Comparison of ENCODE assay signal across 1 cellular context in genomic region chr17:72447251-72447640, GRCh38.
A peak's percentile ranks its signal among the peaks of the same experiment; 100 is the strongest.
TF ChIP-seq lines count a peak whose summit lies in the region.

No MANE protein-coding gene starts in this region.

TF ChIP-seq in HepG2, 621 proteins besides CTCF, POLR2A, EP300 and RAD21 (continued from another document and continues in another):
- TF ChIP-seq DMTF1 (CRISPR knock-in tag; IDR thresholded peaks at IDR 0.05) (no peak), ZNF264 (CRISPR knock-in tag; IDR thresholded peaks at IDR 0.05) (peak; percentile 42), ZBTB7B (CRISPR knock-in tag; IDR thresholded peaks at IDR 0.05) (peak; percentile 83), CREM (IDR thresholded peaks at IDR 0.05) (peak; percentile 84), CREM (CRISPR knock-in tag; IDR thresholded peaks at IDR 0.05) (no peak), ZNF558 (CRISPR knock-in tag; IDR thresholded peaks at IDR 0.05; ENCODE audit: borderline replicate concordance) (no peak), MEIS1 (CRISPR knock-in tag; IDR thresholded peaks at IDR 0.05; ENCODE audit: borderline replicate concordance) (peak; percentile 79; the same call in 1 of the 2 replicates), NFE2 (CRISPR knock-in tag; IDR thresholded peaks at IDR 0.05) (no peak), FOXK2 (IDR thresholded peaks at IDR 0.05) (no peak), SP140L (CRISPR knock-in tag; IDR thresholded peaks at IDR 0.05; ENCODE audit: borderline replicate concordance) (peak; percentile 46; the same call in 1 of the 2 replicates), MIXL1 (CRISPR knock-in tag; IDR thresholded peaks at IDR 0.05) (peak; percentile 90), HNRNPK (IDR thresholded peaks at IDR 0.05; ENCODE audit: low read depth, low read length, poor library complexity, severe bottlenecking) (no peak), JARID2 (CRISPR knock-in tag; IDR thresholded peaks at IDR 0.05; ENCODE audit: insufficient replicate concordance) (no peak), IRF9 (CRISPR knock-in tag; IDR thresholded peaks at IDR 0.05; ENCODE audit: borderline replicate concordance) (no peak), ZNF552 (CRISPR knock-in tag; IDR thresholded peaks at IDR 0.05; ENCODE audit: borderline replicate concordance) (no peak), NFYB (CRISPR knock-in tag; IDR thresholded peaks at IDR 0.05) (peak; percentile 48; the same call in 1 of the 2 replicates), AKAP8 (CRISPR knock-in tag; IDR thresholded peaks at IDR 0.05) (no peak), PCBP1 (IDR thresholded peaks at IDR 0.05; ENCODE audit: borderline replicate concordance, low read depth, low read length) (no peak), FOXC1 (CRISPR knock-in tag; IDR thresholded peaks at IDR 0.05; ENCODE audit: borderline replicate concordance) (0 out of 2 replicates have a peak, but pooled peaks have one; percentile 28), ETV5 (CRISPR knock-in tag; IDR thresholded peaks at IDR 0.05; ENCODE audit: borderline replicate concordance) (peak; percentile 92), ZBTB10 (CRISPR knock-in tag; IDR thresholded peaks at IDR 0.05; ENCODE audit: borderline replicate concordance) (no peak), ARNTL (CRISPR knock-in tag; IDR thresholded peaks at IDR 0.05) (peak; percentile 67; the same call in 1 of the 2 replicates), ZNF780A (CRISPR knock-in tag; IDR thresholded peaks at IDR 0.05) (no peak), PLRG1 (conservative IDR thresholded peaks at IDR 0.05) (no peak), ZFP82 (CRISPR knock-in tag; IDR thresholded peaks at IDR 0.05; ENCODE audit: borderline replicate concordance) (no peak), ZSCAN12 (CRISPR knock-in tag; IDR thresholded peaks at IDR 0.05) (no peak), ZNF616 (CRISPR knock-in tag; IDR thresholded peaks at IDR 0.05; ENCODE audit: low read depth) (no peak), AHDC1 (CRISPR knock-in tag; IDR thresholded peaks at IDR 0.05; ENCODE audit: borderline replicate concordance) (peak; percentile 90; the same call in 1 of the 2 replicates), ERF (CRISPR knock-in tag; IDR thresholded peaks at IDR 0.05) (peak; percentile 83), ZNF557 (CRISPR knock-in tag; IDR thresholded peaks at IDR 0.05) (no peak), YEATS4 (CRISPR knock-in tag; IDR thresholded peaks at IDR 0.05; ENCODE audit: borderline replicate concordance) (no peak), JUN (CRISPR knock-in tag; IDR thresholded peaks at IDR 0.05) (0 out of 2 replicates have a peak, but pooled peaks have one; percentile 31), NBN (conservative IDR thresholded peaks at IDR 0.05) (no peak), ZNF7 (CRISPR knock-in tag; IDR thresholded peaks at IDR 0.05) (no peak), ZNF329 (CRISPR knock-in tag; IDR thresholded peaks at IDR 0.05; ENCODE audit: low read depth) (no peak)
- TF ChIP-seq, protein P1, sequence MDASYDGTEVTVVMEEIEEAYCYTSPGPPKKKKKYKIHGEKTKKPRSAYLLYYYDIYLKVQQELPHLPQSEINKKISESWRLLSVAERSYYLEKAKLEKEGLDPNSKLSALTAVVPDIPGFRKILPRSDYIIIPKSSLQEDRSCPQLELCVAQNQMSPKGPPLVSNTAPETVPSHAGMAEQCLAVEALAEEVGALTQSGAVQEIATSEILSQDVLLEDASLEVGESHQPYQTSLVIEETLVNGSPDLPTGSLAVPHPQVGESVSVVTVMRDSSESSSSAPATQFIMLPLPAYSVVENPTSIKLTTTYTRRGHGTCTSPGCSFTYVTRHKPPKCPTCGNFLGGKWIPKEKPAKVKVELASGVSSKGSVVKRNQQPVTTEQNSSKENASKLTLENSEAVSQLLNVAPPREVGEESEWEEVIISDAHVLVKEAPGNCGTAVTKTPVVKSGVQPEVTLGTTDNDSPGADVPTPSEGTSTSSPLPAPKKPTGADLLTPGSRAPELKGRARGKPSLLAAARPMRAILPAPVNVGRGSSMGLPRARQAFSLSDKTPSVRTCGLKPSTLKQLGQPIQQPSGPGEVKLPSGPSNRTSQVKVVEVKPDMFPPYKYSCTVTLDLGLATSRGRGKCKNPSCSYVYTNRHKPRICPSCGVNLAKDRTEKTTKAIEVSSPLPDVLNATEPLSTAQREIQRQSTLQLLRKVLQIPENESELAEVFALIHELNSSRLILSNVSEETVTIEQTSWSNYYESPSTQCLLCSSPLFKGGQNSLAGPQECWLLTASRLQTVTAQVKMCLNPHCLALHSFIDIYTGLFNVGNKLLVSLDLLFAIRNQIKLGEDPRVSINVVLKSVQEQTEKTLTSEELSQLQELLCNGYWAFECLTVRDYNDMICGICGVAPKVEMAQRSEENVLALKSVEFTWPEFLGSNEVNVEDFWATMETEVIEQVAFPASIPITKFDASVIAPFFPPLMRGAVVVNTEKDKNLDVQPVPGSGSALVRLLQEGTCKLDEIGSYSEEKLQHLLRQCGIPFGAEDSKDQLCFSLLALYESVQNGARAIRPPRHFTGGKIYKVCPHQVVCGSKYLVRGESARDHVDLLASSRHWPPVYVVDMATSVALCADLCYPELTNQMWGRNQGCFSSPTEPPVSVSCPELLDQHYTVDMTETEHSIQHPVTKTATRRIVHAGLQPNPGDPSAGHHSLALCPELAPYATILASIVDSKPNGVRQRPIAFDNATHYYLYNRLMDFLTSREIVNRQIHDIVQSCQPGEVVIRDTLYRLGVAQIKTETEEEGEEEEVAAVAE (CRISPR knock-in tag; IDR thresholded peaks at IDR 0.05; ENCODE audit: borderline replicate concordance) = no peak
- TF ChIP-seq, protein P2, sequence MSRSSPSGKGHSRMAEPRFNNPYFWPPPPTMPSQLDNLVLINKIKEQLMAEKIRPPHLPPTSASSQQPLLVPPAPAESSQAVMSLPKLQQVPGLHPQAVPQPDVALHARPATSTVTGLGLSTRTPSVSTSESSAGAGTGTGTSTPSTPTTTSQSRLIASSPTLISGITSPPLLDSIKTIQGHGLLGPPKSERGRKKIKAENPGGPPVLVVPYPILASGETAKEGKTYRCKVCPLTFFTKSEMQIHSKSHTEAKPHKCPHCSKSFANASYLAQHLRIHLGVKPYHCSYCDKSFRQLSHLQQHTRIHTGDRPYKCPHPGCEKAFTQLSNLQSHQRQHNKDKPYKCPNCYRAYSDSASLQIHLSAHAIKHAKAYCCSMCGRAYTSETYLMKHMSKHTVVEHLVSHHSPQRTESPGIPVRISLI (CRISPR knock-in tag; IDR thresholded peaks at IDR 0.05; ENCODE audit: borderline replicate concordance) = peak; percentile 91
- TF ChIP-seq, protein P3, sequence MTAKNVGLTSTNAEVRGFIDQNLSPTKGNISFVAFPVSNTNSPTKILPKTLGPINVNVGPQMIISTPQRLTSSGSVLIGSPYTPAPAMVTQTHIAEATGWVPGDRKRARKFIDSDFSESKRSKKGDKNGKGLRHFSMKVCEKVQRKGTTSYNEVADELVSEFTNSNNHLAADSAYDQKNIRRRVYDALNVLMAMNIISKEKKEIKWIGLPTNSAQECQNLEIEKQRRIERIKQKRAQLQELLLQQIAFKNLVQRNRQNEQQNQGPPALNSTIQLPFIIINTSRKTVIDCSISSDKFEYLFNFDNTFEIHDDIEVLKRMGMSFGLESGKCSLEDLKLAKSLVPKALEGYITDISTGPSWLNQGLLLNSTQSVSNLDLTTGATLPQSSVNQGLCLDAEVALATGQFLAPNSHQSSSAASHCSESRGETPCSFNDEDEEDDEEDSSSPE (CRISPR knock-in tag; IDR thresholded peaks at IDR 0.05) = peak; percentile 47
- TF ChIP-seq, protein P4, sequence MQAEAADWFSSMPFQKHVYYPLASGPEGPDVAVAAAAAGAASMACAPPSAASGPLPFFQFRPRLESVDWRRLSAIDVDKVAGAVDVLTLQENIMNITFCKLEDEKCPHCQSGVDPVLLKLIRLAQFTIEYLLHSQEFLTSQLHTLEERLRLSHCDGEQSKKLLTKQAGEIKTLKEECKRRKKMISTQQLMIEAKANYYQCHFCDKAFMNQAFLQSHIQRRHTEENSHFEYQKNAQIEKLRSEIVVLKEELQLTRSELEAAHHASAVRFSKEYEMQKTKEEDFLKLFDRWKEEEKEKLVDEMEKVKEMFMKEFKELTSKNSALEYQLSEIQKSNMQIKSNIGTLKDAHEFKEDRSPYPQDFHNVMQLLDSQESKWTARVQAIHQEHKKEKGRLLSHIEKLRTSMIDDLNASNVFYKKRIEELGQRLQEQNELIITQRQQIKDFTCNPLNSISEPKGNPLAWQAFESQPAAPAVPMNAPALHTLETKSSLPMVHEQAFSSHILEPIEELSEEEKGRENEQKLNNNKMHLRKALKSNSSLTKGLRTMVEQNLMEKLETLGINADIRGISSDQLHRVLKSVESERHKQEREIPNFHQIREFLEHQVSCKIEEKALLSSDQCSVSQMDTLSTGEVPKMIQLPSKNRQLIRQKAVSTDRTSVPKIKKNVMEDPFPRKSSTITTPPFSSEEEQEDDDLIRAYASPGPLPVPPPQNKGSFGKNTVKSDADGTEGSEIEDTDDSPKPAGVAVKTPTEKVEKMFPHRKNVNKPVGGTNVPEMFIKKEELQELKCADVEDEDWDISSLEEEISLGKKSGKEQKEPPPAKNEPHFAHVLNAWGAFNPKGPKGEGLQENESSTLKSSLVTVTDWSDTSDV (CRISPR knock-in tag; IDR thresholded peaks at IDR 0.05) = no peak
